ENCODE assay signal across 23 cellular contexts in genomic region chr2:7121851-7122250, GRCh38.
DNase-seq lines count a peak whose midpoint lies in the region; TF ChIP-seq lines count a peak whose summit lies in the region.
"Had no signal": no experiment of that assay in that cellular context is flagged by ENCODE, and none has a peak within 500 bp of the region (broad histone marks: within the 10 kb centered on the region; RNA-seq: fewer than 3 reads in every experiment).

No MANE protein-coding gene starts in this region.

- no peak overlapping the region for H3K18ac ChIP-seq in H9 (ENCODE audit: insufficient read length, low read depth, low read length)

- POLR2A ChIA-PET in CD8-positive, alpha-beta memory T cell (lab: Charles Lee), result no interaction called here

- no peak overlapping the region for H2BK12ac ChIP-seq in H9 (ENCODE audit: insufficient read length, low read depth, low read length)

- H3K27ac Mint-ChIP-seq in H9, result no peak overlapping the region
- H3K27ac Mint-ChIP-seq in type B pancreatic cell, result peak overlapping the region; percentile 65
- H3K27ac Mint-ChIP-seq in CD8-positive, alpha-beta memory T cell, result no peak overlapping the region
- H3K27ac Mint-ChIP-seq: CD4-positive, alpha-beta T cell; CD8-positive, alpha-beta T cell had no signal

- H3K4me3 Mint-ChIP-seq in H9 (no peak overlapping the region), type B pancreatic cell (no peak overlapping the region)
- H3K4me3 Mint-ChIP-seq in CD8-positive, alpha-beta memory T cell, result no peak overlapping the region
- H3K4me3 Mint-ChIP-seq: CD4-positive, alpha-beta T cell; CD8-positive, alpha-beta T cell had no signal

- no peaks in the 10 kb centered on the region for H3K9me2 ChIP-seq in Karpas-422 (replicated peaks; ENCODE audit: insufficient read depth, low read length)

- no peaks in the 10 kb centered on the region; a peak in 1 of 7 replicates for H3K36me3 Mint-ChIP-seq in H9 (ENCODE audit: insufficient read depth in 1 of 3, low read depth in 3 of 3)
- H3K36me3 Mint-ChIP-seq in type B pancreatic cell, result no peaks in the 10 kb centered on the region
- peaks cover 0 to 2% (median 1%) of the 10 kb centered on the region in 3 donors for H3K36me3 Mint-ChIP-seq in CD8-positive, alpha-beta memory T cell

- H2BK120ac ChIP-seq in H9 (ENCODE audit: low read depth, low read length, poor library complexity, severe bottlenecking), result no peak overlapping the region

- no peaks in the 10 kb centered on the region for H3K9me3 ChIP-seq in H9 (ENCODE audit: control insufficient read depth, low read depth, low read length)
- H3K9me3 ChIP-seq in WERI-Rb-1 (ENCODE audit: severe bottlenecking), result no peaks in the 10 kb centered on the region
- no peaks in the 10 kb centered on the region for H3K9me3 ChIP-seq in Karpas-422 (ENCODE audit: low read length)
- no peaks in the 10 kb centered on the region for H3K9me3 ChIP-seq in CD8-positive, alpha-beta memory T cell (ENCODE audit: low read length)
- H3K9me3 ChIP-seq: BE2C, BLaER1 had no signal

- no peaks in the 10 kb centered on the region for H3K4me1 ChIP-seq in H9 (ENCODE audit: insufficient read depth, low read length)
- H3K4me1 ChIP-seq in Karpas-422 (ENCODE audit: low read length), result no peaks in the 10 kb centered on the region
- H3K4me1 ChIP-seq in CD8-positive, alpha-beta memory T cell (ENCODE audit: insufficient read depth, low read length), result no peaks in the 10 kb centered on the region
- H3K4me1 ChIP-seq: BLaER1 had no signal

- no peak overlapping the region for H2BK15ac ChIP-seq in H9 (ENCODE audit: low read depth, low read length)

- H4K20me1 ChIP-seq in H9 (ENCODE audit: control insufficient read depth, insufficient read depth, insufficient read length) (no peaks in the 10 kb centered on the region), Karpas-422 (ENCODE audit: insufficient read depth, low read depth, low read length) (no peaks in the 10 kb centered on the region; the same call in 1 of the 2 replicates)
- H4K20me1 ChIP-seq: BLaER1 had no signal

- no peak overlapping the region for H4K8ac ChIP-seq in H9 (replicated peaks; ENCODE audit: insufficient read length, low read depth, low read length)

- H3K27me3 ChIP-seq in H9 (ENCODE audit: insufficient read depth, low read length) (no peaks in the 10 kb centered on the region), WERI-Rb-1 (ENCODE audit: insufficient read depth, low read depth, severe bottlenecking) (no peaks in the 10 kb centered on the region), Karpas-422 (ENCODE audit: low read length) (no peaks in the 10 kb centered on the region)
- H3K27me3 ChIP-seq in CD8-positive, alpha-beta memory T cell (ENCODE audit: insufficient read depth, low read length, poor library complexity, severe bottlenecking), result no peaks in the 10 kb centered on the region
- H3K27me3 ChIP-seq: BE2C, BLaER1 had no signal

- H2BK5ac ChIP-seq in H9 (ENCODE audit: insufficient read length, low read length), result no peak overlapping the region

- peak overlapping the region; percentile 26 for H2BK20ac ChIP-seq in H9 (ENCODE audit: low read depth, low read length, poor library complexity, severe bottlenecking)

- no CpG with 5 or more reads among the region's 5 CpGs for WGBS in H9 (ENCODE audit: extremely low coverage, insufficient read length, low lambda C conversion rate)

- H3K27me3 Mint-ChIP-seq in H9 (ENCODE audit: low read depth), result no peaks in the 10 kb centered on the region
- no peaks in the 10 kb centered on the region for H3K27me3 Mint-ChIP-seq in type B pancreatic cell
- peaks cover 0 to 1% of the 10 kb centered on the region in 2 donors for H3K27me3 Mint-ChIP-seq in CD8-positive, alpha-beta memory T cell
- H3K27me3 Mint-ChIP-seq: CD4-positive, alpha-beta T cell had no signal

- H2AFZ ChIP-seq in H9 (ENCODE audit: low read length), result no peak overlapping the region
- H2AFZ ChIP-seq in Karpas-422 (ENCODE audit: low read length), result no peak overlapping the region

- H3K56ac ChIP-seq in H9 (ENCODE audit: insufficient read length, low read depth, low read length), result no peak overlapping the region

- H3K4me1 Mint-ChIP-seq in H9 (peaks cover 3 to 6% of the 10 kb centered on the region in 2 experiments; a peak in 3 of 4 replicates), type B pancreatic cell (ENCODE audit: unreplicated experiment) (peaks cover 22% of the 10 kb centered on the region)
- no peaks in the 10 kb centered on the region for H3K4me1 Mint-ChIP-seq in CD8-positive, alpha-beta memory T cell

- H3K4me3 ChIP-seq in WERI-Rb-1 (ENCODE audit: low read depth, low read length) (no peak overlapping the region), Karpas-422 (ENCODE audit: low read length) (no peak overlapping the region)
- no peak overlapping the region for H3K4me3 ChIP-seq in CD8-positive, alpha-beta memory T cell (ENCODE audit: low read length)
- H3K4me3 ChIP-seq: BLaER1, GM12878 had no signal

- no peak overlapping the region for H3K4me2 ChIP-seq in H9 (ENCODE audit: insufficient read depth, insufficient read length, low read length)
- H3K4me2 ChIP-seq in Karpas-422 (ENCODE audit: low read depth, low read length, poor library complexity, severe bottlenecking), result no peak overlapping the region
- H3K4me2 ChIP-seq: BLaER1 had no signal

- H3K79me1 ChIP-seq in H9 (ENCODE audit: insufficient read depth, low read depth, low read length, poor library complexity, severe bottlenecking), result no peaks in the 10 kb centered on the region

- H3T11ph ChIP-seq in H9 (ENCODE audit: low read length), result no peak overlapping the region

- H3K9me3 Mint-ChIP-seq in H9 (peaks cover 0 to 3% of the 10 kb centered on the region in 2 experiments; a peak in 1 of 5 replicates), type B pancreatic cell (no peaks in the 10 kb centered on the region)
- H3K9me3 Mint-ChIP-seq in CD8-positive, alpha-beta memory T cell, result peaks cover 0 to 2% (median 0%) of the 10 kb centered on the region in 5 donors
- H3K9me3 Mint-ChIP-seq: CD4-positive, alpha-beta T cell; CD8-positive, alpha-beta T cell had no signal

- no peak overlapping the region for H3K14ac ChIP-seq in H9 (ENCODE audit: insufficient read depth, low read length)

- no peak overlapping the region for H3K23ac ChIP-seq in H9 (ENCODE audit: insufficient read length, low read depth, low read length)

- no peak for TF ChIP-seq CTCF in H9 (conservative IDR thresholded peaks at IDR 0.05)
- TF ChIP-seq CTCF in WERI-Rb-1 (IDR thresholded peaks at IDR 0.05; ENCODE audit: low read depth, low read length), result no peak
- no peak for TF ChIP-seq CTCF in type B pancreatic cell (conservative IDR thresholded peaks at IDR 0.05)

- no peak overlapping the region for H4K91ac ChIP-seq in H9 (ENCODE audit: insufficient read length, low read depth, low read length)

- CTCF ChIA-PET in CD8-positive, alpha-beta memory T cell (lab: Charles Lee), result no interaction called here

- H3K27ac ChIP-seq in H9 (ENCODE audit: insufficient read length, low read depth, low read length) (no peak overlapping the region), WERI-Rb-1 (0 out of 2 replicates have a peak overlapping the region, but pooled peaks have one; percentile 11), Karpas-422 (ENCODE audit: low read length) (no peak overlapping the region)
- no peak overlapping the region for H3K27ac ChIP-seq in CD8-positive, alpha-beta memory T cell (ENCODE audit: low read depth, low read length)
- H3K27ac ChIP-seq: BLaER1, C4-2B had no signal

- DNase-seq in H9 (no peak), NCI-H524 (lab: John Stamatoyannopoulos, UW) (peak; percentile 80 to 95), WERI-Rb-1 (peak; percentile 75), type B pancreatic cell (ENCODE audit: extremely low spot score, unreplicated experiment) (no peak), Karpas-422 (no peak), hypothalamus (lab: John Stamatoyannopoulos, UW) (no peak)
- no peak for DNase-seq in CD8-positive, alpha-beta memory T cell
- DNase-seq: 8988T; ACHN; BE2C; CD4-positive, alpha-beta T cell; CD8-positive, alpha-beta T cell; COR-L47; DMS 273 treated with DMSO at 0.1 percent for 48 hours; DMS153; DMS53; DMS79; DND-41; EL; GDM1 had no signal

- H3K36me3 ChIP-seq in WERI-Rb-1, result no peaks in the 10 kb centered on the region
- H3K36me3 ChIP-seq in Karpas-422 (ENCODE audit: insufficient read depth, low read length), result no peaks in the 10 kb centered on the region
- no peaks in the 10 kb centered on the region for H3K36me3 ChIP-seq in CD8-positive, alpha-beta memory T cell (ENCODE audit: insufficient read depth, low read length)
- H3K36me3 ChIP-seq: BE2C, BLaER1 had no signal

- no peaks in the 10 kb centered on the region for H3K23me2 ChIP-seq in H9 (ENCODE audit: insufficient read length, low read depth, low read length, poor library complexity, severe bottlenecking)

- H3K79me2 ChIP-seq in H9 (ENCODE audit: insufficient read depth, low read length) (no peaks in the 10 kb centered on the region), Karpas-422 (ENCODE audit: low read length) (no peaks in the 10 kb centered on the region)

- H2AK5ac ChIP-seq in H9 (ENCODE audit: insufficient read length, low read length), result no peak overlapping the region

- no peak overlapping the region for H4K5ac ChIP-seq in H9 (ENCODE audit: insufficient read length, low read depth, low read length)

- H3K9ac ChIP-seq in H9 (ENCODE audit: extremely low read depth, insufficient read length, low read length) (no peak overlapping the region), Karpas-422 (ENCODE audit: low read length) (no peak overlapping the region)
- H3K9ac ChIP-seq: BLaER1 had no signal

- no peak overlapping the region for H3K4ac ChIP-seq in H9 (ENCODE audit: low read depth, low read length)

Comparison
In these comparisons a context has a peak if more than half of its experiments do, and no peak if none do; other contexts are left out.
1. DNase-seq: peak in NCI-H524 (2 of 2) and WERI-Rb-1 (single experiment); none in H9 (single experiment), type B pancreatic cell (single experiment), Karpas-422 (single experiment), hypothalamus (0 of 51) and CD8-positive, alpha-beta memory T cell (0 of 5).